Comparison of ENCODE assay signal across 13 cellular contexts in the genomic region with DNA sequence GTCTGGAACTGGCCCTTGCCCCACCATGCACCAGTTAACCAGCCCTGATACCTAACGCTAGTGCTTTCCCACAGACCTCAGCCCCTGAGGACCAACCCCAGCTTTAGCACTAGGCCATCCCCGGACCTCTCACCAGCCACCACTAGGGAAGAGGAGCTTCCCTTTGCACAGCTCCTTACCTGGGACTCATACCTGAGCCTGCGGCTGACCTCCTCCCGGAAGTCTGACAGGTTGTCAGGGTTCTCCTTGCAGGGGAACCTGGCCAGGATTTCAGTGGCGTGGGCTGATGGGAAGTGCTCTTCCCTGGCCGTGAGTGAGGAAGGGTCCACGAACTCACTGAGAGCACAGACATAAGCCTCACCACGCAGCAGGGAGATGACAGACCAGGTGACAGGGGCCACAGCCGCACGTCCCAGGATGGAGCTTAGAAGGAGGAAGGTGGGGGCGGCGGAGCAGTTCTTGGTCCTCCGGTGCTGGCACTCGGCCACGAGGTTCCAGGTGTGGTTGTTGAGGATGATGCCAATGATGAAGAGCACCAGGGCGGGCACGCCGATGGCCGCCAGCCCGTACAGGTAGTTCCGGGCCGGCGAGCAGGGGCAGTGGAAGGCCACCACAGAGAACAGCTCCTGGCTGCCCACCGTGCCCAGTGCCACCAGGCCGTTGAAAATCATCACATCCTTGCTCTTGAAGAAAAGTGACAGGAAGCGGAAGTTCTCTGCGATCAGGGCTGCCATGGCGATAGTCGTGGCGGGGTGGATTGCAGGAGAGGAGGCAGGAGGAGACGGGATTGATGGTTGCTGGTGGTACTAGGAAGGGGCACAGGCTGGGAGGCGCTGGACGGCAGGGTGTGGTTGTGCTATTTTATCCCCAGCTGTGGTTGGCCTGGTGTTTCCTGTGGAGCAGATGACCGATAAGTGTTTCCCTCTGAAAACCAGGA. TPM values are rescaled to one million over a fixed set of nuclear protein-coding genes. Genes with fewer than 3 reads are reported as not detected.
DNase-seq lines count a peak whose midpoint lies in the region; ATAC-seq and TF ChIP-seq lines count a peak whose summit lies in the region.
"Had no signal": no experiment of that assay in that cellular context is flagged by ENCODE, and none has a peak within 500 bp of the region (broad histone marks: within the 10 kb centered on the region; RNA-seq: fewer than 3 reads in every experiment).

No MANE protein-coding gene starts in this region.

- 83 to 88% (median 87%) methylated on average over 30 to 34 of the region's 34 CpGs for WGBS in heart left ventricle, 4 donors

- peaks cover 10 to 76% (median 62%) of the 10 kb centered on the region in 12 donors for H3K4me1 ChIP-seq in heart left ventricle
- H3K4me1 ChIP-seq in uterus, result peaks cover 12 to 42% of the 10 kb centered on the region in 2 donors

- peak overlapping the region; percentile 79 for H3K27ac Mint-ChIP-seq in chondrocyte (ENCODE audit: unreplicated experiment)
- H3K27ac Mint-ChIP-seq in natural killer cell treated with Interleukin-12 subunit alpha and Interleukin-12 subunit beta and Interleukin-15 and Interleukin-18, amount 100 ng/mL, for 72 hours, result peak overlapping the region; percentile 79 to 86

- no peak overlapping the region for H3K4me3 Mint-ChIP-seq in chondrocyte (ENCODE audit: unreplicated experiment)
- peak overlapping the region; percentile 61 for H3K4me3 Mint-ChIP-seq in natural killer cell treated with Interleukin-12 subunit alpha and Interleukin-12 subunit beta and Interleukin-15 and Interleukin-18, amount 100 ng/mL, for 72 hours

- DNase-seq in heart left ventricle (no peak), left ventricle myocardium superior (no peak), chondrocyte (ENCODE audit: low spot score) (no peak), uterus (no peak), DMS153 (lab: John Stamatoyannopoulos, UW) (no peak)
- no peak for DNase-seq in natural killer cell treated with Interleukin-12 subunit alpha and Interleukin-12 subunit beta and Interleukin-15 and Interleukin-18, amount 100 ng/mL, for 72 hours (ENCODE audit: low spot score)
- DNase-seq: NCI-H1436 treated with DMSO at 0.1 percent for 48 hours, SHP77 had no signal

- TF ChIP-seq POLR2A in heart left ventricle (IDR thresholded peaks at IDR 0.05) (no peak), uterus (IDR thresholded peaks at IDR 0.05) (no peak)

- H3K27ac ChIP-seq in heart left ventricle (peak overlapping the region in 11 of 12 donors; percentile 47 to 98 (median 93)), uterus (peak overlapping the region; percentile 91 to 94)
- H3K27ac ChIP-seq: C4-2B had no signal

- peak overlapping the region in 9 of 12 donors; percentile 63 to 97 (median 79) for H3K4me3 ChIP-seq in heart left ventricle
- peak overlapping the region; percentile 54 to 82 for H3K4me3 ChIP-seq in uterus

- TF ChIP-seq CTCF in heart left ventricle (IDR thresholded peaks at IDR 0.05) (no peak), chondrocyte (IDR thresholded peaks at IDR 0.05) (no peak), uterus (IDR thresholded peaks at IDR 0.05) (no peak)

- H3K27me3 Mint-ChIP-seq in chondrocyte (ENCODE audit: low read depth), result no peaks in the 10 kb centered on the region
- H3K27me3 Mint-ChIP-seq in natural killer cell treated with Interleukin-12 subunit alpha and Interleukin-12 subunit beta and Interleukin-15 and Interleukin-18, amount 100 ng/mL, for 72 hours, result no peaks in the 10 kb centered on the region

- peaks cover 26% of the 10 kb centered on the region for H3K36me3 Mint-ChIP-seq in chondrocyte (ENCODE audit: low read depth)
- H3K36me3 Mint-ChIP-seq in natural killer cell treated with Interleukin-12 subunit alpha and Interleukin-12 subunit beta and Interleukin-15 and Interleukin-18, amount 100 ng/mL, for 72 hours, result peaks cover 6% of the 10 kb centered on the region

- H3K9me3 Mint-ChIP-seq in chondrocyte (ENCODE audit: low read depth), result no peaks in the 10 kb centered on the region
- H3K9me3 Mint-ChIP-seq in natural killer cell treated with Interleukin-12 subunit alpha and Interleukin-12 subunit beta and Interleukin-15 and Interleukin-18, amount 100 ng/mL, for 72 hours, result no peaks in the 10 kb centered on the region

- peaks cover 0 to 60% (median 53%) of the 10 kb centered on the region in 9 donors for H3K36me3 ChIP-seq in heart left ventricle
- no peaks in the 10 kb centered on the region for H3K36me3 ChIP-seq in uterus

- H3K4me1 Mint-ChIP-seq in chondrocyte (ENCODE audit: low read depth), result peaks cover 51% of the 10 kb centered on the region
- peaks cover 33 to 67% of the 10 kb centered on the region in 2 donors for H3K4me1 Mint-ChIP-seq in natural killer cell treated with Interleukin-12 subunit alpha and Interleukin-12 subunit beta and Interleukin-15 and Interleukin-18, amount 100 ng/mL, for 72 hours (ENCODE audit: low read depth in 2 of 2)

- intact Hi-C loops in heart left ventricle (cut with DNase I), result no loop called here
- intact Hi-C loops in left ventricle myocardium superior (cut with micrococcal nuclease), result no loop called here
- intact Hi-C loops in uterus (cut with DNase I; ENCODE audit: low total_unique reads), result no loop called here

- H3K9me3 ChIP-seq in heart left ventricle, result no peaks in the 10 kb centered on the region
- H3K9me3 ChIP-seq in uterus, result no peaks in the 10 kb centered on the region

- H3K27me3 ChIP-seq in heart left ventricle, result no peaks in the 10 kb centered on the region
- H3K27me3 ChIP-seq in uterus, result no peaks in the 10 kb centered on the region

- no peak for ATAC-seq in heart left ventricle
- no peak for ATAC-seq in left ventricle myocardium superior
- no peak for ATAC-seq in natural killer cell treated with Interleukin-12 subunit alpha and Interleukin-12 subunit beta and Interleukin-15 and Interleukin-18, amount 100 ng/mL, for 72 hours
- ATAC-seq in GM18519 (IDR thresholded peaks at IDR 0.05; ENCODE audit: low FRiP score, unreplicated experiment), result no peak
- ATAC-seq in HG03097 (IDR thresholded peaks at IDR 0.05; ENCODE audit: low FRiP score, unreplicated experiment), result no peak

RNA-seq across cellular contexts. Expression of a gene that starts 2.7 kb away (rescaled TPM):
- 10 to 100 TPM in 7 of 9 donors, 1 to 10 TPM in 2; 8.2 to 36.8 (median 11.2) TPM for total RNA-seq in heart left ventricle
- 10 to 100 TPM in 1 of 2 donors, 1 to 10 TPM in 1; 9.2 to 20.1 TPM for polyA plus RNA-seq in heart left ventricle
- 9.8 TPM for total RNA-seq in left ventricle myocardium superior
- 1.3 to 10.9 TPM (median 9.9 TPM) in 3 replicates for total RNA-seq in chondrocyte
- total RNA-seq in natural killer cell treated with Interleukin-12 subunit alpha and Interleukin-12 subunit beta and Interleukin-15 and Interleukin-18, amount 100 ng/mL, for 72 hours, result 10 to 100 TPM; 11.2 to 12.7 TPM
- 10 to 100 TPM; 29.7 to 98.7 (median 46.8) TPM for total RNA-seq in uterus

RNA-seq across cellular contexts. Expression of a gene that starts 9.2 kb away (rescaled TPM):
- not detected for total RNA-seq in heart left ventricle
- polyA plus RNA-seq in heart left ventricle, result not detected
- total RNA-seq in left ventricle myocardium superior, result not detected
- total RNA-seq in chondrocyte, result not detected in 3 replicates
- not detected for total RNA-seq in natural killer cell treated with Interleukin-12 subunit alpha and Interleukin-12 subunit beta and Interleukin-15 and Interleukin-18, amount 100 ng/mL, for 72 hours
- not detected for total RNA-seq in uterus
- total RNA-seq: activated CD8-positive, alpha-beta memory T cell treated with anti-CD3 and anti-CD28 coated beads for 36 hours; pulmonary artery endothelial cell had no signal

RNA-seq across cellular contexts. Expression of a gene that starts 29.6 kb away (rescaled TPM):
- total RNA-seq in heart left ventricle (not detected), left ventricle myocardium superior (not detected), chondrocyte (not detected in 3 replicates), uterus (not detected)
- polyA plus RNA-seq in heart left ventricle, result not detected
- not detected for total RNA-seq in natural killer cell treated with Interleukin-12 subunit alpha and Interleukin-12 subunit beta and Interleukin-15 and Interleukin-18, amount 100 ng/mL, for 72 hours
- total RNA-seq: pulmonary artery endothelial cell had no signal

RNA-seq across cellular contexts. Expression of a gene that starts 44.0 kb away (rescaled TPM):
- total RNA-seq in heart left ventricle (under 1 TPM in 7 of 9 donors, not detected in 2; 0.08 to 0.64 (median 0.21) TPM), left ventricle myocardium superior (not detected), chondrocyte (0.05 TPM in 1 of 3 replicates, not detected in the others), uterus (10 to 100 TPM in 2 of 4 donors, 1 to 10 TPM in 2; 3.8 to 46.1 (median 14.1) TPM)
- polyA plus RNA-seq in heart left ventricle, result under 1 TPM; 0.07 to 0.08 TPM
- total RNA-seq in natural killer cell treated with Interleukin-12 subunit alpha and Interleukin-12 subunit beta and Interleukin-15 and Interleukin-18, amount 100 ng/mL, for 72 hours, result 1 to 10 TPM; 1.4 to 1.8 TPM

RNA-seq across cellular contexts. Expression of a gene that starts 53.0 kb away (rescaled TPM):
- 10 to 100 TPM in 6 of 9 donors, 1 to 10 TPM in 3; 8.8 to 15.8 (median 12.1) TPM for total RNA-seq in heart left ventricle
- 10 to 100 TPM in 1 of 2 donors, 1 to 10 TPM in 1; 8.0 to 17.2 TPM for polyA plus RNA-seq in heart left ventricle
- total RNA-seq in left ventricle myocardium superior, result 12.1 TPM
- 24.7 to 33.0 TPM (median 27.9 TPM) in 3 replicates for total RNA-seq in chondrocyte
- total RNA-seq in natural killer cell treated with Interleukin-12 subunit alpha and Interleukin-12 subunit beta and Interleukin-15 and Interleukin-18, amount 100 ng/mL, for 72 hours, result 100 to 1,000 TPM in 1 of 2 donors, 10 to 100 TPM in 1; 61.7 to 151 TPM
- 10 to 100 TPM in 2 of 4 donors, 1 to 10 TPM in 2; 7.4 to 39.0 (median 22.2) TPM for total RNA-seq in uterus
